2 cellular contexts compared by ENCODE assay signal in genomic region chr20:17667445-17667844, GRCh38.
TF ChIP-seq lines count a peak whose summit lies in the region.

No MANE protein-coding gene starts in this region.

TF ChIP-seq in SK-N-SH, 30 proteins besides CTCF, POLR2A, EP300 and RAD21 (continued from another document):
- TF ChIP-seq RXRA (IDR thresholded peaks at IDR 0.05; ENCODE audit: borderline replicate concordance, low read depth): no peak
- TF ChIP-seq MAX (IDR thresholded peaks at IDR 0.05; ENCODE audit: low read depth): no peak
- TF ChIP-seq NFIC (IDR thresholded peaks at IDR 0.05; ENCODE audit: borderline replicate concordance): no peak
- TF ChIP-seq REST (IDR thresholded peaks at IDR 0.05; ENCODE audit: low read depth, low read length): no peak
- no peak for TF ChIP-seq FOXJ3 (CRISPR knock-in tag; IDR thresholded peaks at IDR 0.05)
- no peak for TF ChIP-seq RCOR1 (IDR thresholded peaks at IDR 0.05; ENCODE audit: low read length)
- no peak for TF ChIP-seq RFX5 (IDR thresholded peaks at IDR 0.05; ENCODE audit: low read length)
- TF ChIP-seq ELF1 (IDR thresholded peaks at IDR 0.05): no peak
- no peak for TF ChIP-seq USF2 (IDR thresholded peaks at IDR 0.05; ENCODE audit: borderline replicate concordance, low read depth, low read length)
TF ChIP-seq in SK-N-SH: peak in this region for 0.

TF ChIP-seq in SK-N-SH treated with all-trans-retinoic acid at 6 μM for 48 hours, 23 proteins besides CTCF, POLR2A, EP300 and RAD21 (continued from another document):
- TF ChIP-seq POU6F1 (CRISPR knock-in tag; IDR thresholded peaks at IDR 0.05; ENCODE audit: borderline replicate concordance, low read depth) (no peak), PATZ1 (CRISPR knock-in tag; IDR thresholded peaks at IDR 0.05; ENCODE audit: borderline replicate concordance) (no peak), SNAI2 (CRISPR knock-in tag; IDR thresholded peaks at IDR 0.05) (no peak), TCF4 (CRISPR knock-in tag; IDR thresholded peaks at IDR 0.05; ENCODE audit: borderline replicate concordance) (no peak), RARB (CRISPR knock-in tag; IDR thresholded peaks at IDR 0.05) (no peak), ZFP3 (CRISPR knock-in tag; IDR thresholded peaks at IDR 0.05) (no peak), ISL1 (CRISPR knock-in tag; IDR thresholded peaks at IDR 0.05) (no peak), ZNF565 (CRISPR knock-in tag; conservative IDR thresholded peaks at IDR 0.05; ENCODE audit: low read depth) (no peak), GLIS3 (CRISPR knock-in tag; IDR thresholded peaks at IDR 0.05) (no peak), OSR1 (CRISPR knock-in tag; IDR thresholded peaks at IDR 0.05) (no peak), PPARA (CRISPR knock-in tag; IDR thresholded peaks at IDR 0.05; ENCODE audit: borderline replicate concordance) (no peak)
